1 cellular context compared by ENCODE assay signal in genomic region chr7:74726309-74727101, GRCh38.
TF ChIP-seq lines count a peak whose summit lies in the region.

No MANE protein-coding gene starts in this region.

TF ChIP-seq in K562, 482 proteins besides CTCF, POLR2A, EP300 and RAD21:
- TF ChIP-seq, protein P1, sequence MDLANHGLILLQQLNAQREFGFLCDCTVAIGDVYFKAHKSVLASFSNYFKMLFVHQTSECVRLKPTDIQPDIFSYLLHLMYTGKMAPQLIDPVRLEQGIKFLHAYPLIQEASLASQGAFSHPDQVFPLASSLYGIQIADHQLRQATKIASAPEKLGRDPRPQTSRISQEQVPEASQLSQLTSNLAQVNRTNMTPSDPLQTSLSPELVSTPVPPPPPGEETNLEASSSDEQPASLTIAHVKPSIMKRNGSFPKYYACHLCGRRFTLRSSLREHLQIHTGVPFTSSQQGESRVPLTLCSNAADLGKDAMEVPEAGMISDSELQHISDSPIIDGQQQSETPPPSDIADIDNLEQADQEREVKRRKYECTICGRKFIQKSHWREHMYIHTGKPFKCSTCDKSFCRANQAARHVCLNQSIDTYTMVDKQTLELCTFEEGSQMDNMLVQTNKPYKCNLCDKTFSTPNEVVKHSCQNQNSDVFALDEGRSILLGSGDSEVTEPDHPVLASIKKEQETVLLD (IDR thresholded peaks at IDR 0.05) = peak; percentile 26; the same call in 1 of the 2 replicates
- TF ChIP-seq DACH1 (IDR thresholded peaks at IDR 0.05; ENCODE audit: partially characterized antibody) (peak; percentile 93), BACH1 (tag; IDR thresholded peaks at IDR 0.05) (no peak)
